Comparison of ENCODE assay signal across 1 cellular context in genomic region chr9:91939953-91940352, GRCh38.
TF ChIP-seq lines count a peak whose summit lies in the region.

No MANE protein-coding gene starts in this region.

TF ChIP-seq in GM23338, 12 proteins besides CTCF, POLR2A, EP300 and RAD21 (continued from another document):
- TF ChIP-seq, protein P1, sequence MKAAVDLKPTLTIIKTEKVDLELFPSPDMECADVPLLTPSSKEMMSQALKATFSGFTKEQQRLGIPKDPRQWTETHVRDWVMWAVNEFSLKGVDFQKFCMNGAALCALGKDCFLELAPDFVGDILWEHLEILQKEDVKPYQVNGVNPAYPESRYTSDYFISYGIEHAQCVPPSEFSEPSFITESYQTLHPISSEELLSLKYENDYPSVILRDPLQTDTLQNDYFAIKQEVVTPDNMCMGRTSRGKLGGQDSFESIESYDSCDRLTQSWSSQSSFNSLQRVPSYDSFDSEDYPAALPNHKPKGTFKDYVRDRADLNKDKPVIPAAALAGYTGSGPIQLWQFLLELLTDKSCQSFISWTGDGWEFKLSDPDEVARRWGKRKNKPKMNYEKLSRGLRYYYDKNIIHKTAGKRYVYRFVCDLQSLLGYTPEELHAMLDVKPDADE (IDR thresholded peaks at IDR 0.05), result no peak
- no peak for TF ChIP-seq EZH2 (IDR thresholded peaks at IDR 0.05; ENCODE audit: low read depth, unreplicated experiment)
- TF ChIP-seq ZNF462 (CRISPR knock-in tag; IDR thresholded peaks at IDR 0.05), result no peak
TF ChIP-seq in GM23338: peak in this region for 0.
